20 cellular contexts compared by ENCODE assay signal in the genomic region with DNA sequence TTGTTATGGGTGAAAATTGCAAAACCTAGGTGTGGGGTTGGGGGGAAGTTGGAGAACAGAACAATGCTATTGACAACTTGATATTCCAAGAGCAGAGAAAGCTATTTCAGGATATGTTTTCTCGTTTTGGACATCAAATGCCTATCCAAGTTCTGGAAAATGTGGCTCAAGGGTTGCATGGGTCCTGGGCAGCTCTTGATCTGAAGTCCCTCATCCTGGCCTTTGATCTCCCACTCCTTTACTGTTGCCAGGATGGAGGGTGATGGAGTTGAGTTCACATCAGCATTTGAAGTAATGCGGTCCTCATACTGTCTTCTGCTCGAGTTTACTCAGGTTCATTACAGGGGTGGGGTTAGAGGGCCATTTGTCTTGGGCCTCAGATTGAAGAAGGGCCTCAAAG.
"Had no signal": no experiment of that assay in that cellular context is flagged by ENCODE, and none has a peak within 500 bp of the region (broad histone marks: within the 10 kb centered on the region; RNA-seq: fewer than 3 reads in every experiment).

No MANE protein-coding gene starts in this region.

- H3K9me3 ChIP-seq: colonic mucosa, heart left ventricle, neutrophil, spleen, testis had no signal

- ATAC-seq: heart left ventricle; left colon; sciatic nerve; stimulated activated memory B cell treated with anti-CD40 and anti-IgM and Interleukin-4, amounts not matched to agents 10 μg/mL and 1 μg/mL and 100 μg/mL, for 72 hours had no signal

- H3K4me3 Mint-ChIP-seq: endodermal cell; naive B cell; stimulated activated memory B cell treated with anti-CD40 and anti-IgM and Interleukin-4, amounts not matched to agents 10 μg/mL and 1 μg/mL and 100 μg/mL, for 72 hours; stimulated activated naive CD8-positive, alpha-beta T cell treated with anti-CD3 and anti-CD28 coated beads, Interleukin-15, Interleukin-2, amounts not matched to agents 100 ng/mL and 50 ng/mL, for 24 hours had no signal

- H3K36me3 ChIP-seq: colonic mucosa, heart left ventricle, neutrophil, spleen had no signal

- H3K4me3 ChIP-seq: colonic mucosa, heart left ventricle, spleen, testis had no signal

- H3K9me3 Mint-ChIP-seq: endodermal cell; naive B cell; stimulated activated memory B cell treated with anti-CD40 and anti-IgM and Interleukin-4, amounts not matched to agents 10 μg/mL and 1 μg/mL and 100 μg/mL, for 72 hours; stimulated activated naive CD8-positive, alpha-beta T cell treated with anti-CD3 and anti-CD28 coated beads, Interleukin-15, Interleukin-2, amounts not matched to agents 100 ng/mL and 50 ng/mL, for 24 hours had no signal

- H3K27ac ChIP-seq: colonic mucosa, neutrophil, spleen, testis had no signal

- H3K27me3 ChIP-seq: colonic mucosa, heart left ventricle, neutrophil, spleen, testis had no signal

- H3K27ac Mint-ChIP-seq: endodermal cell; stimulated activated memory B cell treated with anti-CD40 and anti-IgM and Interleukin-4, amounts not matched to agents 10 μg/mL and 1 μg/mL and 100 μg/mL, for 72 hours; stimulated activated naive CD8-positive, alpha-beta T cell treated with anti-CD3 and anti-CD28 coated beads, Interleukin-15, Interleukin-2, amounts not matched to agents 100 ng/mL and 50 ng/mL, for 24 hours had no signal

- H3K36me3 Mint-ChIP-seq: naive B cell; stimulated activated memory B cell treated with anti-CD40 and anti-IgM and Interleukin-4, amounts not matched to agents 10 μg/mL and 1 μg/mL and 100 μg/mL, for 72 hours had no signal

- DNase-seq: colonic mucosa; effector CD4-positive, alpha-beta T cell; endodermal cell; erythroblast; foreskin melanocyte; hippocampal formation; left colon; mesendoderm; naive B cell; spleen; stimulated activated CD4-positive, alpha-beta T cell treated with anti-CD3 and anti-CD28 coated beads, Interleukin-15, amount 100 ng/mL, for 24 hours; stimulated activated CD4-positive, alpha-beta T cell treated with anti-CD3 and anti-CD28 coated beads, Interleukin-1b, Interleukin-23, amount 100 ng/mL, for 48 hours; stimulated activated CD4-positive, alpha-beta T cell treated with anti-CD3 and anti-CD28 coated beads, Interleukin-4, amount 100 ng/mL, for 24 hours; testis; trophoblast cell had no signal

- H3K4me1 ChIP-seq: colonic mucosa had no signal

- H3K27me3 Mint-ChIP-seq: stimulated activated naive CD8-positive, alpha-beta T cell treated with anti-CD3 and anti-CD28 coated beads, Interleukin-15, Interleukin-2, amounts not matched to agents 100 ng/mL and 50 ng/mL, for 24 hours had no signal
